In genomic region chr10:28397229-28397628, GRCh38 we compare ENCODE assay signal across 8 cellular contexts.
"Had no signal": no experiment of that assay in that cellular context is flagged by ENCODE, and none has a peak within 500 bp of the region (broad histone marks: within the 10 kb centered on the region; RNA-seq: fewer than 3 reads in every experiment).

No MANE protein-coding gene starts in this region.

- FAIRE-seq: G401.6, GM12878, GM12891, GM12892, GM18507, GM19239 had no signal

- H3K4me3 ChIP-seq: GM12878 had no signal

- DNase-seq: GDM1, GF-D8 had no signal

- ATAC-seq: GM12878 had no signal
